ENCODE assay signal across 9 cellular contexts in genomic region chr4:126405369-126405982, GRCh38.
DNase-seq lines count a peak whose midpoint lies in the region; FAIRE-seq and TF ChIP-seq lines count a peak whose summit lies in the region.
"Had no signal": no experiment of that assay in that cellular context is flagged by ENCODE, and none has a peak within 500 bp of the region (broad histone marks: within the 10 kb centered on the region; RNA-seq: fewer than 3 reads in every experiment).

No MANE protein-coding gene starts in this region.

- no peaks in the 10 kb centered on the region for H3K79me1 ChIP-seq in H1 (ENCODE audit: low read depth, low read length)

- FAIRE-seq in H1 (lab: Jason Lieb, UNC), result peak; percentile 50

- no peak for TF ChIP-seq POLR2A in breast epithelium (IDR thresholded peaks at IDR 0.05)
- TF ChIP-seq POLR2A in H1 (IDR thresholded peaks at IDR 0.05; ENCODE audit: control extremely low read depth in 1 of 2, low read depth in 2 of 2, low read length in 2 of 2), result no peak
- TF ChIP-seq POLR2A in thyroid gland (IDR thresholded peaks at IDR 0.05), result no peak

- no peaks in the 10 kb centered on the region for H3K4me1 Mint-ChIP-seq in MCF 10A (ENCODE audit: insufficient read depth, unreplicated experiment)
- H3K4me1 Mint-ChIP-seq: nephron had no signal

- H3K56ac ChIP-seq in H1 (replicated peaks; ENCODE audit: insufficient read length, low read depth, low read length), result no peak overlapping the region

- no peak overlapping the region for H3K4me2 ChIP-seq in H1 (ENCODE audit: insufficient read depth in 1 of 2, low read depth in 2 of 2, low read length in 2 of 2)

- H3K27me3 Mint-ChIP-seq in MCF 10A (ENCODE audit: insufficient read depth, unreplicated experiment), result no peaks in the 10 kb centered on the region

- POLR2A ChIA-PET in MCF 10A (lab: Yijun Ruan, JAX) (no interaction called here), H1 (lab: Charles Lee; ENCODE audit: partially characterized antibody) (no interaction called here)

- no peak overlapping the region for H2BK20ac ChIP-seq in H1 (ENCODE audit: low read length)

- H4K8ac ChIP-seq in H1 (ENCODE audit: extremely low read depth, insufficient read depth, low read length), result no peak overlapping the region

- CTCF ChIA-PET in MCF 10A (lab: Yijun Ruan, JAX) (interaction anchor here (1.1 kb wide), 2 partner anchors 13 to 182 kb away, joined by 3 read pairs; no protein-coding TSS in a partner anchor), H1 (lab: Charles Lee; ENCODE audit: partially characterized antibody) (interaction anchor here (0.7 to 1.5 kb wide), 5 partner anchors 9 to 289 kb away, joined by 3 to 6 read pairs (median 3); no protein-coding TSS in a partner anchor)

- no peak overlapping the region for H3K27ac Mint-ChIP-seq in MCF 10A (ENCODE audit: low read depth, unreplicated experiment)
- H3K27ac Mint-ChIP-seq: nephron had no signal

- intact Hi-C loops in MCF 10A (cut with micrococcal nuclease) (loop anchor here (1.0 kb wide), 1 partner anchor 182 kb away; no protein-coding TSS in a partner anchor), breast epithelium (cut with DNase I; ENCODE audit: low total_unique reads) (no loop called here), thyroid gland (cut with DNase I) (no loop called here)

- TF ChIP-seq EP300 in H1 (IDR thresholded peaks at IDR 0.05; ENCODE audit: borderline replicate concordance in 1 of 2, low read depth in 2 of 2, low read length in 2 of 2), result no peak

- no peaks in the 10 kb centered on the region for H3K36me3 Mint-ChIP-seq in MCF 10A (ENCODE audit: insufficient read depth, unreplicated experiment)

- no peak overlapping the region for H2AK5ac ChIP-seq in H1 (ENCODE audit: low read depth, low read length)

- no peak overlapping the region for H4K5ac ChIP-seq in H1 (ENCODE audit: insufficient read length, low read depth, low read length)

- peak; percentile 72 to 75 for TF ChIP-seq RAD21 in H1 (IDR thresholded peaks at IDR 0.05 in 1 of 2, conservative IDR thresholded peaks at IDR 0.05 in 1 of 2; ENCODE audit: low read depth in 2 of 2, low read length in 2 of 2)

- no peak overlapping the region for H3K14ac ChIP-seq in H1 (ENCODE audit: insufficient read length)

- H3K36me3 ChIP-seq in breast epithelium (no peaks in the 10 kb centered on the region), H1 (ENCODE audit: control insufficient read depth in 2 of 4, insufficient read depth in 4 of 4, low read length in 3 of 4) (no peaks in the 10 kb centered on the region), thyroid gland (no peaks in the 10 kb centered on the region)

- H3K9me3 Mint-ChIP-seq in MCF 10A (ENCODE audit: unreplicated experiment), result no peaks in the 10 kb centered on the region

- H3K4me1 ChIP-seq in breast epithelium, result no peaks in the 10 kb centered on the region
- H3K4me1 ChIP-seq in H1 (replicated peaks in 1 of 4; ENCODE audit: control insufficient read depth in 3 of 4, insufficient read depth in 4 of 4, low read length in 3 of 4), result no peaks in the 10 kb centered on the region
- peaks cover 3 to 5% of the 10 kb centered on the region in 2 donors for H3K4me1 ChIP-seq in thyroid gland

- 67% methylated on average over 2 of the region's 2 CpGs; no CpG with 5 or more reads in 1 of the 2 experiments for WGBS in H1 (ENCODE audit: extremely low coverage in 1 of 2, insufficient coverage in 1 of 2, insufficient read length in 1 of 2, insufficient replicate concordance in 2 of 2, low coverage in 1 of 2, low lambda C conversion rate in 2 of 2, missing lambda C conversion rate in 1 of 2), 2 experiments
- 43 to 66% methylated on average over 1 to 2 of the region's 2 CpGs for WGBS in thyroid gland, 2 donors

- H4K91ac ChIP-seq in H1 (replicated peaks; ENCODE audit: insufficient read length, low read length), result peak overlapping the region; percentile 10

- no peaks in the 10 kb centered on the region for H4K20me1 ChIP-seq in H1 (replicated peaks in 1 of 2; ENCODE audit: control insufficient read depth in 1 of 2, insufficient read depth in 2 of 2, low read length in 2 of 2)

- no peak overlapping the region for H2BK120ac ChIP-seq in H1 (replicated peaks; ENCODE audit: low read depth, low read length)

- H3K23me2 ChIP-seq in H1 (ENCODE audit: low read depth, low read length), result no peaks in the 10 kb centered on the region

- no peak overlapping the region for H3K4ac ChIP-seq in H1 (replicated peaks; ENCODE audit: insufficient read length, low read depth, low read length)

- no peak overlapping the region for H2BK15ac ChIP-seq in H1 (ENCODE audit: low read length)

- H3K4me3 Mint-ChIP-seq in MCF 10A (ENCODE audit: unreplicated experiment), result no peak overlapping the region
- H3K4me3 Mint-ChIP-seq: nephron had no signal

- BruUV-seq in MCF 10A (replicated peaks; lab: Mats Ljungman, UMichigan), result no TSS peak

- no peak overlapping the region for H3K4me3 ChIP-seq in breast epithelium
- no peak overlapping the region for H3K4me3 ChIP-seq in H1 (ENCODE audit: extremely low read depth in 1 of 4, insufficient read depth in 2 of 4, low read depth in 3 of 4, low read length in 4 of 4)
- H3K4me3 ChIP-seq in thyroid gland (replicated peaks in 1 of 3), result no peak overlapping the region

- no peaks in the 10 kb centered on the region for H3K79me2 ChIP-seq in H1 (ENCODE audit: control insufficient read depth in 1 of 2, insufficient read depth in 2 of 2, low read length in 2 of 2)

- H3K9ac ChIP-seq in H1 (replicated peaks in 1 of 4; ENCODE audit: extremely low read depth in 1 of 4, low read depth in 3 of 4, low read length in 3 of 4), result no peak overlapping the region

- H2BK5ac ChIP-seq in H1 (ENCODE audit: low read depth, low read length), result no peak overlapping the region

- DNase-seq in MCF 10A (ENCODE audit: unreplicated experiment), result peak; percentile 27
- no peak for DNase-seq in breast epithelium (ENCODE audit: low spot score in 2 of 2)
- DNase-seq in KG1 (lab: John Stamatoyannopoulos, UW), result peak; percentile 1
- DNase-seq in H1 (ENCODE audit: low read depth in 1 of 2, low spot score in 2 of 2), result no peak
- DNase-seq in thyroid gland, result no peak
- no peak for DNase-seq in DMS79 (lab: John Stamatoyannopoulos, UW)
- no peak for DNase-seq in effector CD4-positive, alpha-beta T cell
- DNase-seq in OCI-M2 (lab: John Stamatoyannopoulos, UW; ENCODE audit: unreplicated experiment), result no peak

- no peaks in the 10 kb centered on the region for H3K27me3 ChIP-seq in breast epithelium
- H3K27me3 ChIP-seq in H1 (replicated peaks in 1 of 4; ENCODE audit: control insufficient read depth in 3 of 4, extremely low read depth in 1 of 4, insufficient read depth in 3 of 4, low read length in 3 of 4), result no peaks in the 10 kb centered on the region
- H3K27me3 ChIP-seq in thyroid gland, result no peaks in the 10 kb centered on the region

- H3K27ac ChIP-seq in breast epithelium (no peak overlapping the region), H1 (ENCODE audit: low read depth, low read length) (no peak overlapping the region), thyroid gland (no peak overlapping the region)

- H2BK12ac ChIP-seq in H1 (ENCODE audit: low read depth, low read length), result no peak overlapping the region

- H3K18ac ChIP-seq in H1 (ENCODE audit: extremely low read depth, low read length), result no peak overlapping the region

- H2AFZ ChIP-seq in H1 (ENCODE audit: low read length), result peak overlapping the region; percentile 71

- peak; percentile 48 for TF ChIP-seq CTCF in MCF 10A (IDR thresholded peaks at IDR 0.05; ENCODE audit: unreplicated experiment)
- no peak for TF ChIP-seq CTCF in breast epithelium (IDR thresholded peaks at IDR 0.05)
- peak in 2 of 3 experiments; percentile 59 to 67; a peak in 3 of 4 replicates for TF ChIP-seq CTCF in H1 (IDR thresholded peaks at IDR 0.05; ENCODE audit: control extremely low read depth in 1 of 3, insufficient read depth in 1 of 3, low read depth in 1 of 3, low read length in 3 of 3)
- peak in 4 of 6 experiments; percentile 28 to 67 (median 60) for TF ChIP-seq CTCF in thyroid gland (IDR thresholded peaks at IDR 0.05)

- no peak overlapping the region for H3K23ac ChIP-seq in H1 (ENCODE audit: insufficient read length)

- H3K9me3 ChIP-seq in breast epithelium (no peaks in the 10 kb centered on the region), H1 (ENCODE audit: insufficient read depth in 2 of 2, low read depth in 1 of 2, low read length in 1 of 2) (no peaks in the 10 kb centered on the region), thyroid gland (no peaks in the 10 kb centered on the region)

TF ChIP-seq in H1, 55 proteins besides CTCF, POLR2A, EP300 and RAD21 (continues in another document):
- TF ChIP-seq YY1 (IDR thresholded peaks at IDR 0.05; ENCODE audit: low read depth, low read length), result no peak
- TF ChIP-seq SP2 (IDR thresholded peaks at IDR 0.05; ENCODE audit: low read length), result no peak
- TF ChIP-seq JUN (IDR thresholded peaks at IDR 0.05; ENCODE audit: low read depth, low read length), result no peak
- TF ChIP-seq CBX5 (IDR thresholded peaks at IDR 0.05; ENCODE audit: low read depth, low read length), result no peak
- no peak for TF ChIP-seq BCL11A (IDR thresholded peaks at IDR 0.05; ENCODE audit: low read depth in 2 of 2, low read length in 2 of 2)
- TF ChIP-seq, protein P1, sequence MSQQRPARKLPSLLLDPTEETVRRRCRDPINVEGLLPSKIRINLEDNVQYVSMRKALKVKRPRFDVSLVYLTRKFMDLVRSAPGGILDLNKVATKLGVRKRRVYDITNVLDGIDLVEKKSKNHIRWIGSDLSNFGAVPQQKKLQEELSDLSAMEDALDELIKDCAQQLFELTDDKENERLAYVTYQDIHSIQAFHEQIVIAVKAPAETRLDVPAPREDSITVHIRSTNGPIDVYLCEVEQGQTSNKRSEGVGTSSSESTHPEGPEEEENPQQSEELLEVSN (IDR thresholded peaks at IDR 0.05), result no peak
- no peak for TF ChIP-seq TAF1 (IDR thresholded peaks at IDR 0.05; ENCODE audit: low read depth, low read length)
- TF ChIP-seq, protein P2, sequence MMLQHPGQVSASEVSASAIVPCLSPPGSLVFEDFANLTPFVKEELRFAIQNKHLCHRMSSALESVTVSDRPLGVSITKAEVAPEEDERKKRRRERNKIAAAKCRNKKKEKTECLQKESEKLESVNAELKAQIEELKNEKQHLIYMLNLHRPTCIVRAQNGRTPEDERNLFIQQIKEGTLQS (IDR thresholded peaks at IDR 0.05; ENCODE audit: insufficient read depth, low read depth, low read length), result no peak
- no peak for TF ChIP-seq SP1 (IDR thresholded peaks at IDR 0.05; ENCODE audit: low read depth, low read length)
- TF ChIP-seq ASH2L (IDR thresholded peaks at IDR 0.05; ENCODE audit: low read length), result no peak
- TF ChIP-seq TBP (IDR thresholded peaks at IDR 0.05; ENCODE audit: low read depth, low read length), result no peak
- TF ChIP-seq KDM5A (IDR thresholded peaks at IDR 0.05; ENCODE audit: low read length), result no peak
- no peak for TF ChIP-seq SIRT6 (IDR thresholded peaks at IDR 0.05; ENCODE audit: low read length)
- TF ChIP-seq MAX (IDR thresholded peaks at IDR 0.05), result no peak
- TF ChIP-seq TCF12 (IDR thresholded peaks at IDR 0.05; ENCODE audit: low read depth, low read length), result no peak

Comparison
In these comparisons a context has a peak if more than half of its experiments do, and no peak if none do; other contexts are left out.
1. DNase-seq: peak in MCF 10A (single experiment) and KG1 (single experiment); none in breast epithelium (0 of 2), H1 (0 of 2), thyroid gland (0 of 2), DMS79 (single experiment), effector CD4-positive, alpha-beta T cell (single experiment) and OCI-M2 (single experiment).
2. CTCF ChIP-seq: peak in MCF 10A (single experiment), H1 (2 of 3) and thyroid gland (4 of 6); none in breast epithelium (0 of 3).